In genomic region chr2:187565618-187566017, GRCh38 we compare ENCODE assay signal across 3 cellular contexts. TPM values are rescaled to one million over a fixed set of nuclear protein-coding genes. Genes with fewer than 3 reads are reported as not detected.
"Had no signal": no experiment of that assay in that cellular context is flagged by ENCODE, and none has a peak within 500 bp of the region (broad histone marks: within the 10 kb centered on the region; RNA-seq: fewer than 3 reads in every experiment).

No MANE protein-coding gene starts in this region.

RNA-seq across cellular contexts. Expression of gene TFPI, which starts 11.4 kb away (rescaled TPM):
- total RNA-seq: activated CD4-positive, alpha-beta memory T cell treated with anti-CD3 and anti-CD28 coated beads, Interleukin-2, amount 10 ng/mL, durations not matched to agents 7 days and 5 days; activated CD4-positive, alpha-beta T cell treated with anti-CD3 and anti-CD28 coated beads, Interleukin-2, amount 10 ng/mL, durations not matched to agents 7 days and 5 days; T-helper 1 cell treated with Interleukin-12 subunit alpha and Interleukin-12 subunit beta and Interleukin-4 antibody, amounts not matched to agents 30 ng/mL and 1 ng/mL, for 36 hours had no signal
